ENCODE assay signal across 26 cellular contexts in genomic region chr2:119473621-119474370, GRCh38. TPM values are rescaled to one million over a fixed set of nuclear protein-coding genes. Genes with fewer than 3 reads are reported as not detected.
"Had no signal": no experiment of that assay in that cellular context is flagged by ENCODE, and none has a peak within 500 bp of the region (broad histone marks: within the 10 kb centered on the region; RNA-seq: fewer than 3 reads in every experiment).

No MANE protein-coding gene starts in this region.

- H3K27me3 ChIP-seq: adrenal gland, MG63 had no signal

- DNase-seq: activated CD4-positive, alpha-beta memory T cell treated with anti-CD3 and anti-CD28 coated beads for 36 hours; activated CD4-positive, alpha-beta T cell treated with anti-CD3 and anti-CD28 coated beads for 48 hours; activated CD4-positive, CD25-positive, alpha-beta regulatory T cell treated with anti-CD3 and anti-CD28 coated beads, Interleukin-2, amount 50 U/mL, for 72 hours; activated CD8-positive, alpha-beta memory T cell treated with anti-CD3 and anti-CD28 coated beads for 24 hours; activated gamma-delta T cell; activated naive CD4-positive, alpha-beta T cell treated with anti-CD3 and anti-CD28 coated beads for 36 hours; activated naive CD8-positive, alpha-beta T cell treated with anti-CD3 and anti-CD28 coated beads, Interleukin-2, amount 10 ng/mL, durations not matched to agents 7 days and 5 days; activated T-cell treated with anti-CD3 and anti-CD28 coated beads, Interleukin-2, amount 50 U/mL, for 48 hours; aorta; MG63; MV-4-11; NCI-H1105; NCI-H1436; NCI-H1694 treated with DMSO at 0.1 percent for 48 hours; NCI-H2029 treated with DMSO at 0.1 percent for 48 hours; NCI-H510A treated with DMSO at 0.1 percent for 48 hours; NCI-H69; PC-3; SHP77 treated with DMSO at 0.1 percent for 48 hours had no signal

- H3K4me3 ChIP-seq: adrenal gland, breast epithelium, MG63 had no signal

- H3K36me3 ChIP-seq: adrenal gland, breast epithelium, MG63 had no signal

- H3K4me1 ChIP-seq: breast epithelium had no signal

- H3K4me3 Mint-ChIP-seq: activated CD4-positive, alpha-beta memory T cell treated with anti-CD3 and anti-CD28 coated beads for 36 hours; activated naive CD4-positive, alpha-beta T cell treated with anti-CD3 and anti-CD28 coated beads for 36 hours; activated naive CD8-positive, alpha-beta T cell treated with anti-CD3 and anti-CD28 coated beads, Interleukin-2, amount 10 ng/mL, durations not matched to agents 7 days and 5 days; activated T-helper 17 cell treated with anti-CD3 and anti-CD28 coated beads, Interleukin-2, amount 50 U/mL, for 72 hours; T-helper 1 cell treated with Interleukin-12 subunit alpha and Interleukin-12 subunit beta and Interleukin-4 antibody, amounts not matched to agents 30 μg/mL and 1 μg/mL, for 36 hours; WTC11 had no signal

- ATAC-seq: PC-3, WTC11 had no signal

- H3K27ac Mint-ChIP-seq: activated CD4-positive, alpha-beta memory T cell treated with anti-CD3 and anti-CD28 coated beads for 36 hours; activated naive CD4-positive, alpha-beta T cell treated with anti-CD3 and anti-CD28 coated beads for 36 hours; activated naive CD8-positive, alpha-beta T cell treated with anti-CD3 and anti-CD28 coated beads, Interleukin-2, amount 10 ng/mL, durations not matched to agents 7 days and 5 days; activated T-helper 17 cell treated with anti-CD3 and anti-CD28 coated beads, Interleukin-2, amount 50 U/mL, for 72 hours; T-helper 1 cell treated with Interleukin-12 subunit alpha and Interleukin-12 subunit beta and Interleukin-4 antibody, amounts not matched to agents 30 μg/mL and 1 μg/mL, for 36 hours; WTC11 had no signal

- H3K4me1 Mint-ChIP-seq: activated naive CD8-positive, alpha-beta T cell treated with anti-CD3 and anti-CD28 coated beads, Interleukin-2, amount 10 ng/mL, durations not matched to agents 7 days and 5 days; activated T-helper 17 cell treated with anti-CD3 and anti-CD28 coated beads, Interleukin-2, amount 50 U/mL, for 72 hours had no signal

- H3K9me3 Mint-ChIP-seq: activated CD4-positive, alpha-beta memory T cell treated with anti-CD3 and anti-CD28 coated beads for 36 hours; activated naive CD4-positive, alpha-beta T cell treated with anti-CD3 and anti-CD28 coated beads for 36 hours; activated naive CD8-positive, alpha-beta T cell treated with anti-CD3 and anti-CD28 coated beads, Interleukin-2, amount 10 ng/mL, durations not matched to agents 7 days and 5 days; activated T-helper 17 cell treated with anti-CD3 and anti-CD28 coated beads, Interleukin-2, amount 50 U/mL, for 72 hours; T-helper 1 cell treated with Interleukin-12 subunit alpha and Interleukin-12 subunit beta and Interleukin-4 antibody, amounts not matched to agents 30 μg/mL and 1 μg/mL, for 36 hours; WTC11 had no signal

- FAIRE-seq: RCC 7860 had no signal

- H3K36me3 Mint-ChIP-seq: activated CD4-positive, alpha-beta memory T cell treated with anti-CD3 and anti-CD28 coated beads for 36 hours; activated naive CD8-positive, alpha-beta T cell treated with anti-CD3 and anti-CD28 coated beads, Interleukin-2, amount 10 ng/mL, durations not matched to agents 7 days and 5 days; WTC11 had no signal

- H3K27me3 Mint-ChIP-seq: activated naive CD8-positive, alpha-beta T cell treated with anti-CD3 and anti-CD28 coated beads, Interleukin-2, amount 10 ng/mL, durations not matched to agents 7 days and 5 days had no signal

- H3K9me3 ChIP-seq: adrenal gland, breast epithelium, MG63 had no signal

- H3K27ac ChIP-seq: adrenal gland, breast epithelium had no signal

RNA-seq across cellular contexts. Expression of gene TMEM37, which starts 42.1 kb away (rescaled TPM):
- total RNA-seq: activated CD4-positive, alpha-beta memory T cell treated with anti-CD3 and anti-CD28 coated beads for 36 hours; activated naive CD4-positive, alpha-beta T cell treated with anti-CD3 and anti-CD28 coated beads for 36 hours; activated naive CD8-positive, alpha-beta T cell treated with anti-CD3 and anti-CD28 coated beads, Interleukin-2, amount 10 ng/mL, durations not matched to agents 7 days and 5 days; activated T-helper 17 cell treated with anti-CD3 and anti-CD28 coated beads, Interleukin-2, amount 50 U/mL, for 72 hours; SK-MEL-5 had no signal

RNA-seq across cellular contexts. Expression of gene SCTR, which starts 50.5 kb away (rescaled TPM):
- total RNA-seq: activated CD4-positive, alpha-beta memory T cell treated with anti-CD3 and anti-CD28 coated beads for 36 hours; activated naive CD4-positive, alpha-beta T cell treated with anti-CD3 and anti-CD28 coated beads for 36 hours; activated naive CD8-positive, alpha-beta T cell treated with anti-CD3 and anti-CD28 coated beads, Interleukin-2, amount 10 ng/mL, durations not matched to agents 7 days and 5 days; activated T-helper 17 cell treated with anti-CD3 and anti-CD28 coated beads, Interleukin-2, amount 50 U/mL, for 72 hours; aorta; breast epithelium; PC-3; SK-MEL-5; WTC11 had no signal
